Comparison of ENCODE assay signal across 27 cellular contexts in genomic region chr13:113514844-113515243, GRCh38.
"Had no signal": no experiment of that assay in that cellular context is flagged by ENCODE, and none has a peak within 500 bp of the region (broad histone marks: within the 10 kb centered on the region; RNA-seq: fewer than 3 reads in every experiment).

No MANE protein-coding gene starts in this region.

- H3K4me1 ChIP-seq: stomach, suprapubic skin, testis, thyroid gland, tibial artery, transverse colon, upper lobe of left lung, upper lobe of right lung, uterus, vagina had no signal

- H3K4me3 ChIP-seq: stomach, suprapubic skin, testis, thoracic aorta, thyroid gland, tibial artery, tibial nerve, transverse colon, upper lobe of left lung, upper lobe of right lung, uterus, vagina had no signal

- ATAC-seq: stimulated activated effector memory CD8-positive, alpha-beta T cell treated with anti-CD3 and anti-CD28 coated beads, Interleukin-12 subunit alpha, Interleukin-12 subunit beta, amount 100 ng/mL, for 72 hours; stimulated activated memory B cell treated with anti-CD40 and anti-IgM and Interleukin-4, amounts not matched to agents 10 μg/mL and 1 μg/mL and 100 μg/mL, for 72 hours; stimulated activated naive B cell treated with anti-CD40 and anti-IgM and Interleukin-4, amounts not matched to agents 10 μg/mL and 1 μg/mL and 100 μg/mL, for 72 hours; stimulated activated naive CD8-positive, alpha-beta T cell treated with anti-CD3 and anti-CD28 coated beads, Interleukin-15, amount 100 ng/mL, for 72 hours; stimulated activated naive CD8-positive, alpha-beta T cell treated with anti-CD3 and anti-CD28 coated beads, Interleukin-15, Interleukin-2, amounts not matched to agents 100 U/mL and 50 U/mL, for 24 hours; upper lobe of right lung had no signal

- H3K27me3 ChIP-seq: stomach, suprapubic skin, testis, thyroid gland, tibial artery, tibial nerve, transverse colon, upper lobe of left lung, upper lobe of right lung, uterus, vagina had no signal

- H3K36me3 ChIP-seq: uterus had no signal

- H3K4me3 Mint-ChIP-seq: stimulated activated effector memory CD8-positive, alpha-beta T cell treated with anti-CD3 and anti-CD28 coated beads, Interleukin-12 subunit alpha, Interleukin-12 subunit beta, amount 100 ng/mL, for 72 hours; stimulated activated memory B cell treated with anti-CD40 and anti-IgM and Interleukin-4, amounts not matched to agents 10 μg/mL and 1 μg/mL and 100 μg/mL, for 72 hours; stimulated activated naive B cell treated with anti-CD40 and anti-IgM and Interleukin-4, amounts not matched to agents 10 μg/mL and 1 μg/mL and 100 μg/mL, for 72 hours; stimulated activated naive CD8-positive, alpha-beta T cell treated with anti-CD3 and anti-CD28 coated beads, Interleukin-15, amount 100 ng/mL, for 72 hours; stimulated activated naive CD8-positive, alpha-beta T cell treated with anti-CD3 and anti-CD28 coated beads, Interleukin-15, Interleukin-2, amounts not matched to agents 100 ng/mL and 50 ng/mL, for 24 hours; type B pancreatic cell had no signal

- H3K27me3 Mint-ChIP-seq: stimulated activated memory B cell treated with anti-CD40 and anti-IgM and Interleukin-4, amounts not matched to agents 10 μg/mL and 1 μg/mL and 100 μg/mL, for 72 hours; stimulated activated naive B cell treated with anti-CD40 and anti-IgM and Interleukin-4, amounts not matched to agents 10 μg/mL and 1 μg/mL and 100 μg/mL, for 72 hours; stimulated activated naive CD8-positive, alpha-beta T cell treated with anti-CD3 and anti-CD28 coated beads, Interleukin-15, amount 100 ng/mL, for 72 hours; stimulated activated naive CD8-positive, alpha-beta T cell treated with anti-CD3 and anti-CD28 coated beads, Interleukin-15, Interleukin-2, amounts not matched to agents 100 ng/mL and 50 ng/mL, for 24 hours; type B pancreatic cell had no signal

- H3K9me3 ChIP-seq: stomach, suprapubic skin, testis, thoracic aorta, thyroid gland, tibial artery, tibial nerve, transverse colon, upper lobe of left lung, upper lobe of right lung, uterus, vagina had no signal

- H3K9me3 Mint-ChIP-seq: stimulated activated effector memory CD8-positive, alpha-beta T cell treated with anti-CD3 and anti-CD28 coated beads, Interleukin-12 subunit alpha, Interleukin-12 subunit beta, amount 100 ng/mL, for 72 hours; stimulated activated memory B cell treated with anti-CD40 and anti-IgM and Interleukin-4, amounts not matched to agents 10 μg/mL and 1 μg/mL and 100 μg/mL, for 72 hours; stimulated activated naive B cell treated with anti-CD40 and anti-IgM and Interleukin-4, amounts not matched to agents 10 μg/mL and 1 μg/mL and 100 μg/mL, for 72 hours; stimulated activated naive CD8-positive, alpha-beta T cell treated with anti-CD3 and anti-CD28 coated beads, Interleukin-15, amount 100 ng/mL, for 72 hours; stimulated activated naive CD8-positive, alpha-beta T cell treated with anti-CD3 and anti-CD28 coated beads, Interleukin-15, Interleukin-2, amounts not matched to agents 100 ng/mL and 50 ng/mL, for 24 hours; type B pancreatic cell had no signal

- H3K4me1 Mint-ChIP-seq: stimulated activated memory B cell treated with anti-CD40 and anti-IgM and Interleukin-4, amounts not matched to agents 10 μg/mL and 1 μg/mL and 100 μg/mL, for 72 hours had no signal

- H3K27ac Mint-ChIP-seq: stimulated activated effector memory CD8-positive, alpha-beta T cell treated with anti-CD3 and anti-CD28 coated beads, Interleukin-12 subunit alpha, Interleukin-12 subunit beta, amount 100 ng/mL, for 72 hours; stimulated activated memory B cell treated with anti-CD40 and anti-IgM and Interleukin-4, amounts not matched to agents 10 μg/mL and 1 μg/mL and 100 μg/mL, for 72 hours; stimulated activated naive B cell treated with anti-CD40 and anti-IgM and Interleukin-4, amounts not matched to agents 10 μg/mL and 1 μg/mL and 100 μg/mL, for 72 hours; stimulated activated naive CD8-positive, alpha-beta T cell treated with anti-CD3 and anti-CD28 coated beads, Interleukin-15, amount 100 ng/mL, for 72 hours; stimulated activated naive CD8-positive, alpha-beta T cell treated with anti-CD3 and anti-CD28 coated beads, Interleukin-15, Interleukin-2, amounts not matched to agents 100 ng/mL and 50 ng/mL, for 24 hours; type B pancreatic cell had no signal

- H3K27ac ChIP-seq: stomach, suprapubic skin, testis, thoracic aorta, thyroid gland, tibial artery, tibial nerve, transverse colon, upper lobe of left lung, upper lobe of right lung, uterus, vagina had no signal

- DNase-seq: stimulated activated CD4-positive, alpha-beta T cell treated with anti-CD3 and anti-CD28 coated beads, Interleukin-2, amount 100 ng/mL, for 48 hours; stimulated activated CD4-positive, alpha-beta T cell treated with anti-CD3 and anti-CD28 coated beads, Interleukin-4, amount 100 ng/mL, for 1 hour; stimulated activated CD4-positive, alpha-beta T cell treated with anti-CD3 and anti-CD28 coated beads, Interleukin-4, amount 100 ng/mL, for 24 hours; stimulated activated CD4-positive, alpha-beta T cell treated with anti-CD3 and anti-CD28 coated beads, Interleukin-4, amount 100 ng/mL, for 4 hours; stimulated activated CD8-positive, alpha-beta memory T cell treated with anti-CD3 and anti-CD28 coated beads, Interleukin-4, amount 100 ng/mL, for 48 hours; stimulated activated naive B cell treated with anti-CD40 and anti-IgM and Interleukin-4, amounts not matched to agents 10 μg/mL and 1 μg/mL and 100 μg/mL, for 72 hours; stimulated activated naive CD4-positive, alpha-beta T cell; stimulated activated naive CD4-positive, alpha-beta T cell treated with Interleukin-2 at 50 U/mL for 16 hours; stimulated activated naive CD8-positive, alpha-beta T cell treated with anti-CD3 and anti-CD28 coated beads, Interleukin-15, amount 100 ng/mL, for 72 hours; stimulated activated naive CD8-positive, alpha-beta T cell treated with anti-CD3 and anti-CD28 coated beads, Interleukin-15, Interleukin-2, amounts not matched to agents 100 U/mL and 50 U/mL, for 24 hours; stomach; substantia nigra; testis; thyroid gland; tibial artery; transverse colon; upper lobe of left lung; upper lobe of right lung; uterus had no signal
